In genomic region chr12:121466800-121467637, GRCh38 we compare ENCODE assay signal across 8 cellular contexts.
DNase-seq lines count a peak whose midpoint lies in the region; ATAC-seq and TF ChIP-seq lines count a peak whose summit lies in the region.

No MANE protein-coding gene starts in this region.

- H3K27ac ChIP-seq in IMR-90 (ENCODE audit: insufficient read depth, low read length): peak overlapping the region; percentile 70; the same call in 1 of the 2 replicates
- H3K27ac ChIP-seq in Panc1 (ENCODE audit: low read length): no peak overlapping the region
- no peak overlapping the region for H3K27ac ChIP-seq in neural progenitor cell

- H3K9me1 ChIP-seq in IMR-90 (ENCODE audit: insufficient read depth, low read length): peaks cover 5% of the 10 kb centered on the region; the same call in 1 of the 2 replicates

- no peak overlapping the region; the same call in 1 of the 2 replicates for H2AK5ac ChIP-seq in IMR-90 (ENCODE audit: low read depth, low read length)

- H2BK5ac ChIP-seq in IMR-90 (ENCODE audit: low read depth, low read length, poor library complexity, severe bottlenecking): peak overlapping the region; percentile 73

- H3K36me3 ChIP-seq in IMR-90 (ENCODE audit: control insufficient read depth, insufficient read depth, low read length) (no peaks in the 10 kb centered on the region), Panc1 (ENCODE audit: control insufficient read depth, insufficient read depth, low read length) (no peaks in the 10 kb centered on the region), neural progenitor cell (no peaks in the 10 kb centered on the region)

- peak overlapping the region; percentile 65; the same call in 1 of the 2 replicates for H3K14ac ChIP-seq in IMR-90 (replicated peaks; ENCODE audit: low read depth, low read length)

- peaks cover 10% of the 10 kb centered on the region for H3K4me1 ChIP-seq in IMR-90 (ENCODE audit: control insufficient read depth, insufficient read depth, low read length)
- peaks cover 7% of the 10 kb centered on the region for H3K4me1 ChIP-seq in Panc1 (ENCODE audit: control insufficient read depth, insufficient read depth, low read length)
- H3K4me1 ChIP-seq in neural progenitor cell: peaks cover 13% of the 10 kb centered on the region

- H3K56ac ChIP-seq in IMR-90 (ENCODE audit: extremely low read depth, insufficient read depth, low read length): 0 out of 2 replicates have a peak overlapping the region, but pooled peaks have one; percentile 26

- peaks cover 16% of the 10 kb centered on the region for H3K36me3 Mint-ChIP-seq in activated T-helper 17 cell treated with anti-CD3 and anti-CD28 coated beads, Interleukin-2, amount 50 U/mL, for 72 hours (ENCODE audit: low read depth)
- H3K36me3 Mint-ChIP-seq in neural progenitor cell: peaks cover 10% of the 10 kb centered on the region

- no peak overlapping the region; the same call in 1 of the 2 replicates for H4K91ac ChIP-seq in IMR-90 (ENCODE audit: insufficient read depth, low read depth, low read length)

- H3K9ac ChIP-seq in IMR-90 (ENCODE audit: low read depth, low read length) (peak overlapping the region; percentile 96; the same call in 1 of the 2 replicates), neural progenitor cell (no peak overlapping the region)

- peaks cover 53% of the 10 kb centered on the region for H3K79me2 ChIP-seq in neural progenitor cell (ENCODE audit: low read depth)

- H3K23ac ChIP-seq in IMR-90 (ENCODE audit: low read depth, low read length): 0 out of 2 replicates have a peak overlapping the region, but pooled peaks have one; percentile 59

- no TSS peak for BruUV-seq in IMR-90 (replicated peaks; lab: Mats Ljungman, UMichigan)
- BruUV-seq in Panc1 (replicated peaks; lab: Mats Ljungman, UMichigan): no TSS peak

- no peak overlapping the region for H3K4me3 Mint-ChIP-seq in activated T-helper 17 cell treated with anti-CD3 and anti-CD28 coated beads, Interleukin-2, amount 50 U/mL, for 72 hours
- H3K4me3 Mint-ChIP-seq in neural progenitor cell: no peak overlapping the region
- H3K4me3 Mint-ChIP-seq in stimulated activated naive CD8-positive, alpha-beta T cell treated with anti-CD3 and anti-CD28 coated beads, Interleukin-15, amount 100 ng/mL, for 72 hours: peak overlapping the region; percentile 35 to 59

- H2BK120ac ChIP-seq in IMR-90 (ENCODE audit: low read depth, low read length): no peak overlapping the region

- no peak overlapping the region for H2BK15ac ChIP-seq in IMR-90 (ENCODE audit: low read depth, low read length)

- H3K4me1 Mint-ChIP-seq in activated T-helper 17 cell treated with anti-CD3 and anti-CD28 coated beads, Interleukin-2, amount 50 U/mL, for 72 hours: peaks cover 19% of the 10 kb centered on the region
- peaks cover 23% of the 10 kb centered on the region for H3K4me1 Mint-ChIP-seq in neural progenitor cell
- peaks cover 42% of the 10 kb centered on the region for H3K4me1 Mint-ChIP-seq in stimulated activated naive CD8-positive, alpha-beta T cell treated with anti-CD3 and anti-CD28 coated beads, Interleukin-15, amount 100 ng/mL, for 72 hours

- 0% methylated on average over 41 of the region's 138 CpGs; no CpG with 5 or more reads in 1 of the 2 experiments for WGBS in IMR-90 (ENCODE audit: extremely low coverage in 2 of 2, insufficient read length in 1 of 2), 2 experiments

- H3K27me3 Mint-ChIP-seq in activated T-helper 17 cell treated with anti-CD3 and anti-CD28 coated beads, Interleukin-2, amount 50 U/mL, for 72 hours: no peaks in the 10 kb centered on the region
- H3K27me3 Mint-ChIP-seq in neural progenitor cell (ENCODE audit: insufficient read depth, low read depth): peaks cover 11% of the 10 kb centered on the region
- no peaks in the 10 kb centered on the region for H3K27me3 Mint-ChIP-seq in stimulated activated naive CD8-positive, alpha-beta T cell treated with anti-CD3 and anti-CD28 coated beads, Interleukin-15, amount 100 ng/mL, for 72 hours

- peak overlapping the region; percentile 78 for H3K4me3 ChIP-seq in IMR-90 (ENCODE audit: insufficient read depth, low read depth, low read length)
- peak overlapping the region; percentile 53 to 73 for H3K4me3 ChIP-seq in Panc1 (ENCODE audit: low read depth in 2 of 2, low read length in 2 of 2)
- peak overlapping the region; percentile 88 for H3K4me3 ChIP-seq in neural progenitor cell

- peak overlapping the region; percentile 64 for H3K4me2 ChIP-seq in IMR-90 (ENCODE audit: low read depth, low read length)
- H3K4me2 ChIP-seq in neural progenitor cell: peak overlapping the region; percentile 94

- peaks cover 17 to 51% of the 10 kb centered on the region in 2 experiments for H3K79me1 ChIP-seq in IMR-90 (ENCODE audit: low read depth in 1 of 2, low read length in 2 of 2)

- H3K27me3 ChIP-seq in IMR-90 (ENCODE audit: control insufficient read depth, insufficient read depth, low read length) (no peaks in the 10 kb centered on the region), Panc1 (ENCODE audit: control insufficient read depth, insufficient read depth, low read length) (no peaks in the 10 kb centered on the region), neural progenitor cell (peaks cover 17% of the 10 kb centered on the region)

- no peak overlapping the region for H2BK20ac ChIP-seq in IMR-90 (ENCODE audit: low read depth, low read length)

- no peak for TF ChIP-seq RAD21 in IMR-90 (IDR thresholded peaks at IDR 0.05; ENCODE audit: low read length)

- CTCF ChIA-PET in IMR-90 (lab: Yijun Ruan, JAX) (no interaction called here), Panc1 (lab: Charles Lee) (interaction anchor here (1.4 kb wide), 1 partner anchor 12 kb away, joined by 16 read pairs; no protein-coding TSS in a partner anchor)

- H3K9me3 ChIP-seq in IMR-90 (ENCODE audit: control insufficient read depth, insufficient read depth, low read length) (no peaks in the 10 kb centered on the region), Panc1 (ENCODE audit: control insufficient read depth, insufficient read depth, low read depth, low read length) (no peaks in the 10 kb centered on the region), neural progenitor cell (ENCODE audit: low read depth) (no peaks in the 10 kb centered on the region)

- no peaks in the 10 kb centered on the region for H3K9me3 Mint-ChIP-seq in activated T-helper 17 cell treated with anti-CD3 and anti-CD28 coated beads, Interleukin-2, amount 50 U/mL, for 72 hours
- H3K9me3 Mint-ChIP-seq in neural progenitor cell: no peaks in the 10 kb centered on the region
- no peaks in the 10 kb centered on the region for H3K9me3 Mint-ChIP-seq in stimulated activated naive CD8-positive, alpha-beta T cell treated with anti-CD3 and anti-CD28 coated beads, Interleukin-15, amount 100 ng/mL, for 72 hours

- intact Hi-C loops in IMR-90 (cut with micrococcal nuclease): no loop called here
- intact Hi-C loops in Panc1 (cut with micrococcal nuclease; ENCODE audit: unreplicated experiment): no loop called here

- H4K5ac ChIP-seq in IMR-90 (ENCODE audit: low read depth, low read length): no peak overlapping the region

- peak; percentile 65 for TF ChIP-seq POLR2A in IMR-90 (IDR thresholded peaks at IDR 0.05; ENCODE audit: low read depth, low read length)

- TF ChIP-seq CTCF in IMR-90 (conservative IDR thresholded peaks at IDR 0.05; ENCODE audit: low read depth, low read length): no peak
- TF ChIP-seq CTCF in Panc1 (IDR thresholded peaks at IDR 0.05): no peak
- TF ChIP-seq CTCF in neural progenitor cell (IDR thresholded peaks at IDR 0.05): no peak

- peaks cover 25% of the 10 kb centered on the region for H3F3A ChIP-seq in neural progenitor cell (ENCODE audit: low read depth)

- H4K8ac ChIP-seq in IMR-90 (ENCODE audit: low read depth in 2 of 2, low read length in 2 of 2): no peak overlapping the region

- H2AFZ ChIP-seq in IMR-90 (replicated peaks; ENCODE audit: low read length, poor library complexity) (peak overlapping the region; percentile 97), neural progenitor cell (replicated peaks) (no peak overlapping the region)

- dilution Hi-C loops in IMR-90 (cut with HindIII; ENCODE audit: low sequenced_read_pairs, unreplicated experiment): no loop called here

- peak; percentile 72 for DNase-seq in DMS79 (lab: John Stamatoyannopoulos, UW)
- peak; percentile 82 for DNase-seq in IMR-90
- no peak for DNase-seq in Panc1 (ENCODE audit: low read depth, low spot score)
- DNase-seq in fibroblast of the conjunctiva (ENCODE audit: low read depth): peak; percentile 47
- peak; percentile 95 for DNase-seq in neural progenitor cell (ENCODE audit: low spot score)
- DNase-seq in stimulated activated naive CD8-positive, alpha-beta T cell treated with anti-CD3 and anti-CD28 coated beads, Interleukin-15, amount 100 ng/mL, for 72 hours: peak; percentile 87 to 90

- no peak overlapping the region for H3K18ac ChIP-seq in IMR-90 (ENCODE audit: low read depth, low read length)

- peak; percentile 85 for ATAC-seq in GM21576 (IDR thresholded peaks at IDR 0.05; ENCODE audit: unreplicated experiment)
- peak; percentile 96 for ATAC-seq in IMR-90 (ENCODE audit: low read depth)
- ATAC-seq in Panc1: peak; percentile 98
- peak; percentile 96 for ATAC-seq in activated T-helper 17 cell treated with anti-CD3 and anti-CD28 coated beads, Interleukin-2, amount 50 U/mL, for 72 hours (replicated peaks)
- ATAC-seq in stimulated activated naive CD8-positive, alpha-beta T cell treated with anti-CD3 and anti-CD28 coated beads, Interleukin-15, amount 100 ng/mL, for 72 hours: peak; percentile 93

- POLR2A ChIA-PET in IMR-90 (lab: Charles Lee; ENCODE audit: unreplicated experiment): interaction anchor here (0.6 kb wide), 1 partner anchor 46 kb away, joined by 7 read pairs; no protein-coding TSS in a partner anchor
- POLR2A ChIA-PET in Panc1 (lab: Charles Lee): interaction anchor here (0.6 kb wide), 1 partner anchor 10 kb away, joined by 3 read pairs; no protein-coding TSS in a partner anchor

- in situ Hi-C loops in IMR-90 (cut with MboI; ENCODE audit: low sequenced_read_pairs): no loop called here
- in situ Hi-C loops in Panc1 (cut with HindIII; ENCODE audit: low pct_unique_long_range_greater_than_20kb, low sequenced_read_pairs): no loop called here

- no peak overlapping the region for H3K27ac Mint-ChIP-seq in activated T-helper 17 cell treated with anti-CD3 and anti-CD28 coated beads, Interleukin-2, amount 50 U/mL, for 72 hours
- H3K27ac Mint-ChIP-seq in neural progenitor cell: no peak overlapping the region
- H3K27ac Mint-ChIP-seq in stimulated activated naive CD8-positive, alpha-beta T cell treated with anti-CD3 and anti-CD28 coated beads, Interleukin-15, amount 100 ng/mL, for 72 hours: no peak overlapping the region

- H3K4ac ChIP-seq in IMR-90 (ENCODE audit: low read depth, low read length): peak overlapping the region; percentile 80

- H2AK9ac ChIP-seq in IMR-90 (replicated peaks; ENCODE audit: low read depth, low read length, poor library complexity): peak overlapping the region; percentile 90

- peaks cover 29% of the 10 kb centered on the region for H4K20me1 ChIP-seq in IMR-90 (ENCODE audit: insufficient read depth, low read length)
- H4K20me1 ChIP-seq in neural progenitor cell (ENCODE audit: low read depth): peaks cover 88% of the 10 kb centered on the region

TF ChIP-seq in IMR-90, 13 proteins besides CTCF, POLR2A, EP300 and RAD21 (continues in another document):
- TF ChIP-seq NFE2L2 (IDR thresholded peaks at IDR 0.05; ENCODE audit: low read depth, low read length): no peak
- no peak for TF ChIP-seq RCOR1 (IDR thresholded peaks at IDR 0.05; ENCODE audit: insufficient replicate concordance, low read length)
- no peak for TF ChIP-seq MAFK (IDR thresholded peaks at IDR 0.05; ENCODE audit: low read depth, low read length)
- peak; percentile 71; the same call in 1 of the 2 replicates for TF ChIP-seq MXI1 (IDR thresholded peaks at IDR 0.05; ENCODE audit: borderline replicate concordance, low read depth, low read length)

Comparison
In these comparisons a context has a peak if more than half of its experiments do, and no peak if none do; other contexts are left out.
1. H3K4me3 Mint-ChIP-seq: peak in stimulated activated naive CD8-positive, alpha-beta T cell treated with anti-CD3 and anti-CD28 coated beads, Interleukin-15, amount 100 ng/mL, for 72 hours (2 of 2); none in activated T-helper 17 cell treated with anti-CD3 and anti-CD28 coated beads, Interleukin-2, amount 50 U/mL, for 72 hours (single experiment) and neural progenitor cell (single experiment).
2. Peak in every context shown above with its lines, with median percentiles within 50 percentile points of each other: ATAC-seq and H3K4me3 ChIP-seq.